8 cellular contexts compared by ENCODE assay signal in the genomic region with DNA sequence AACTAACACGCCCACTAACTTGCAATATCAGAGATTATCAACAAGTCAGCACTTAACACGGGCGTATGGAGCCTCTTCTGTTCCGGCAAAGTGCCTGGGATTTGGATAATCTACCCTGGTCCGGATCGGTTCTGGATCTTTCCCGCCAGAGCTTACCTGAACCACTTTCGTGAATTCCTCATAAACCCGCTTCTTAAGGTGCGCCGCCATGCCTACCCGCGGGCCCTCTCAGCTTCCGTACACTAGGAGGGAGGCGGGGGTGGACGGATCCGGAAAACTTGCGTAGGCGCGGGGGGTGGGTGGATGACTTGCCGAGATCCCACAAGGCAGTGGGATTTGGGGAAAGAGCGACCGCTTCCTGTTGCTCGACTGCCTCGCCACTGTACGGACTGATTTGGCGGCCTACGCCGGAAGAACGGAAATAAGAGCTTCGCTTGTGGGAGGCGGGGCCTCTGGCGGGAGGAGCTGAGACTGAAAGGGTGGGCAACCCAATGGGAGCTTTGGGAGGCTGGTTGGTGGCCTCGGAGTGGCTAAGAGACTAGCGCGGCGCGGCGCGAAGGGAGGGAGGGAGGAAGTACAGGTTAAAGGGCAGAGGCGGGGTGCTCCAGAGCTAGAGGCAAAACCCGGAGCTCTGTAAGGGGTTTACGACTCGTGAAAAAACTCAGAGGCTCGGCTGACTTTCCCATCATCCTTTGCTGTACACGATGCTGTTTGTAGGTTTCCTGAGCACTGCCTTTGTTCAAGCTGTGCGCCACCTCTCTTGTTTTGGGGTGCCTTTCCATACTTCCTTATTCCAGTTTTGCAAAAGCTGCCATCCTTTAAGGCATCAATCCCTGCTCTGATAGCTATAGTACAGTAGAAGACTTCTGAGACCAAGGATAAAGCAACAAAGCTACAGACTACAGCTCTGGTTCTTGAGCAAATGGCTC. TPM values are rescaled to one million over a fixed set of nuclear protein-coding genes. Genes with fewer than 3 reads are reported as not detected.
DNase-seq lines count a peak whose midpoint lies in the region; ATAC-seq and TF ChIP-seq lines count a peak whose summit lies in the region.

A gene with protein sequence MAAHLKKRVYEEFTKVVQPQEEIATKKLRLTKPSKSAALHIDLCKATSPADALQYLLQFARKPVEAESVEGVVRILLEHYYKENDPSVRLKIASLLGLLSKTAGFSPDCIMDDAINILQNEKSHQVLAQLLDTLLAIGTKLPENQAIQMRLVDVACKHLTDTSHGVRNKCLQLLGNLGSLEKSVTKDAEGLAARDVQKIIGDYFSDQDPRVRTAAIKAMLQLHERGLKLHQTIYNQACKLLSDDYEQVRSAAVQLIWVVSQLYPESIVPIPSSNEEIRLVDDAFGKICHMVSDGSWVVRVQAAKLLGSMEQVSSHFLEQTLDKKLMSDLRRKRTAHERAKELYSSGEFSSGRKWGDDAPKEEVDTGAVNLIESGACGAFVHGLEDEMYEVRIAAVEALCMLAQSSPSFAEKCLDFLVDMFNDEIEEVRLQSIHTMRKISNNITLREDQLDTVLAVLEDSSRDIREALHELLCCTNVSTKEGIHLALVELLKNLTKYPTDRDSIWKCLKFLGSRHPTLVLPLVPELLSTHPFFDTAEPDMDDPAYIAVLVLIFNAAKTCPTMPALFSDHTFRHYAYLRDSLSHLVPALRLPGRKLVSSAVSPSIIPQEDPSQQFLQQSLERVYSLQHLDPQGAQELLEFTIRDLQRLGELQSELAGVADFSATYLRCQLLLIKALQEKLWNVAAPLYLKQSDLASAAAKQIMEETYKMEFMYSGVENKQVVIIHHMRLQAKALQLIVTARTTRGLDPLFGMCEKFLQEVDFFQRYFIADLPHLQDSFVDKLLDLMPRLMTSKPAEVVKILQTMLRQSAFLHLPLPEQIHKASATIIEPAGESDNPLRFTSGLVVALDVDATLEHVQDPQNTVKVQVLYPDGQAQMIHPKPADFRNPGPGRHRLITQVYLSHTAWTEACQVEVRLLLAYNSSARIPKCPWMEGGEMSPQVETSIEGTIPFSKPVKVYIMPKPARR (minus strand): TSS at position 235 of the 929 bp plus-strand sequence. CDS start 25 bp downstream, at position 210.

- no peak for TF ChIP-seq CTCF in AG09309 (IDR thresholded peaks at IDR 0.05; ENCODE audit: control insufficient read depth, insufficient read depth, low read depth, low read length, missing control alignments)

- peak; percentile 99 for DNase-seq in AG09309 (ENCODE audit: low read depth)
- peak; percentile 98 for DNase-seq in NCI-H345 treated with DMSO at 0.1 percent for 48 hours (lab: John Stamatoyannopoulos, UW; ENCODE audit: unreplicated experiment)
- DNase-seq in activated CD4-positive, CD25-positive, alpha-beta regulatory T cell (lab: John Stamatoyannopoulos, UW) = peak; percentile 90 to 96 (median 94)
- peak; percentile 99 for DNase-seq in central memory CD4-positive, alpha-beta T cell
- DNase-seq in immature natural killer cell = peak; percentile 95 to 97 (median 96)
- DNase-seq in smooth muscle cell of the brain vasculature (ENCODE audit: low read depth, low spot score) = peak; percentile 99

- peak within 1 kb of the TSS; percentile 96 to 99 (median 98) for H3K27ac Mint-ChIP-seq in immature natural killer cell

- peak within 1 kb of the TSS; percentile 82 for H3K4me3 ChIP-seq in AG09309 (ENCODE audit: control insufficient read depth, low read depth, low read length)

- peak; percentile 99 for ATAC-seq in GM19023 (IDR thresholded peaks at IDR 0.05; ENCODE audit: unreplicated experiment)
- ATAC-seq in HG03280 (IDR thresholded peaks at IDR 0.05; ENCODE audit: unreplicated experiment) = peak; percentile 100

- peaks cover 24 to 40% of the 10 kb centered on the region in 2 donors for H3K4me1 Mint-ChIP-seq in immature natural killer cell

- H3K4me3 Mint-ChIP-seq in immature natural killer cell = peak within 1 kb of the TSS; percentile 94 to 99 (median 98)

- H3K36me3 Mint-ChIP-seq in immature natural killer cell = peaks cover 0 to 4% (median 4%) of the 10 kb centered on the region in 3 donors

- no peaks in the 10 kb centered on the region for H3K9me3 Mint-ChIP-seq in immature natural killer cell

- peaks cover 2 to 8% (median 5%) of the 10 kb centered on the region in 3 donors for H3K27me3 Mint-ChIP-seq in immature natural killer cell (ENCODE audit: low read depth in 3 of 3)

RNA-seq across cellular contexts. Expression of the gene that starts here (rescaled TPM):
- polyA plus RNA-seq in immature natural killer cell = 10 to 100 TPM; 27.1 to 57.8 (median 42.4) TPM

Comparison
In these comparisons a context has a peak if more than half of its experiments do, and no peak if none do; other contexts are left out.
1. Peak in every context shown above with its lines: DNase-seq, ATAC-seq and H3K4me3 ChIP-seq.